In genomic region chr2:29770846-29771245, GRCh38 we compare ENCODE assay signal across 25 cellular contexts.
"Had no signal": no experiment of that assay in that cellular context is flagged by ENCODE, and none has a peak within 500 bp of the region (broad histone marks: within the 10 kb centered on the region; RNA-seq: fewer than 3 reads in every experiment).

No MANE protein-coding gene starts in this region.

- H3K4me1 ChIP-seq: colonic mucosa, gastrocnemius medialis, prostate gland, spleen, testis, tibial artery, upper lobe of right lung had no signal

- ATAC-seq: esophagus mucosa; gastrocnemius medialis; left lobe of liver; naive thymus-derived CD4-positive, alpha-beta T cell; right cardiac atrium; stimulated activated memory B cell treated with anti-CD40 and anti-IgM and Interleukin-4, amounts not matched to agents 10 μg/mL and 1 μg/mL and 100 μg/mL, for 72 hours; stimulated activated naive CD8-positive, alpha-beta T cell treated with anti-CD3 and anti-CD28 coated beads, Interleukin-15, Interleukin-2, amounts not matched to agents 100 U/mL and 50 U/mL, for 24 hours; upper lobe of right lung had no signal

- FAIRE-seq: kidney had no signal

- DNase-seq: colonic mucosa; effector CD8-positive, alpha-beta T cell; endodermal cell; foreskin fibroblast; gastrocnemius medialis; glutamatergic neuron; kidney; mesendoderm; midbrain; naive thymus-derived CD4-positive, alpha-beta T cell; nucleus accumbens; right cardiac atrium; spleen; stimulated activated CD4-positive, alpha-beta T cell treated with anti-CD3 and anti-CD28 coated beads, Interleukin-4, amount 100 ng/mL, for 4 hours; stimulated activated naive CD8-positive, alpha-beta T cell treated with anti-CD3 and anti-CD28 coated beads, Interleukin-15, Interleukin-2, amounts not matched to agents 100 U/mL and 50 U/mL, for 24 hours; substantia nigra; testis; tibial artery; upper lobe of right lung had no signal

- H3K27ac ChIP-seq: colonic mucosa, epithelial cell of prostate, gastrocnemius medialis, prostate gland, skin epidermis, spleen, testis, tibial artery, upper lobe of right lung had no signal

- H3K4me3 ChIP-seq: colonic mucosa, gastrocnemius medialis, prostate gland, skin epidermis, spleen, testis, tibial artery, upper lobe of right lung had no signal

- H3K9me3 ChIP-seq: colonic mucosa, gastrocnemius medialis, prostate gland, spleen, testis, tibial artery, upper lobe of right lung had no signal

- H3K27me3 ChIP-seq: colonic mucosa, gastrocnemius medialis, testis, tibial artery had no signal

- H3K36me3 ChIP-seq: colonic mucosa, gastrocnemius medialis, prostate gland, spleen, tibial artery, upper lobe of right lung had no signal
